11 cellular contexts compared by ENCODE assay signal in genomic region chr3:73503781-73504180, GRCh38.
DNase-seq lines count a peak whose midpoint lies in the region; ATAC-seq, FAIRE-seq and TF ChIP-seq lines count a peak whose summit lies in the region.
"Had no signal": no experiment of that assay in that cellular context is flagged by ENCODE, and none has a peak within 500 bp of the region (broad histone marks: within the 10 kb centered on the region; RNA-seq: fewer than 3 reads in every experiment).

No MANE protein-coding gene starts in this region.

- H3K4me3 Mint-ChIP-seq in activated CD8-positive, alpha-beta memory T cell treated with anti-CD3 and anti-CD28 coated beads, Interleukin-2, amount 10 ng/mL, durations not matched to agents 7 days and 5 days = no peak overlapping the region

- H4K20me1 ChIP-seq in GM12878 (ENCODE audit: control insufficient read depth, insufficient read depth) = no peaks in the 10 kb centered on the region

- H3K27ac Mint-ChIP-seq in activated CD8-positive, alpha-beta memory T cell treated with anti-CD3 and anti-CD28 coated beads, Interleukin-2, amount 10 ng/mL, durations not matched to agents 7 days and 5 days = no peak overlapping the region

- WGBS in GM12878 (ENCODE audit: insufficient coverage, insufficient replicate concordance, low lambda C conversion rate, missing lambda C conversion rate) = 18% methylated on average over 4 of the region's 4 CpGs

- BruUV-seq in GM12878 (replicated peaks; lab: Mats Ljungman, UMichigan) = no TSS peak

- POLR2A ChIA-PET in GM12878 (lab: Charles Lee) = no interaction called here

- in situ Hi-C loops in GM12878 (cut with MboI) = loop anchor here (5.0 kb wide), 2 partner anchors 51 to 406 kb away; no protein-coding TSS in a partner anchor
- in situ Hi-C loops in gastrocnemius medialis (cut with MboI; ENCODE audit: low sequenced_read_pairs in 4 of 4) = loop anchor here (5.0 to 25.0 kb wide), 7 partner anchors 49 to 406 kb away; no protein-coding TSS in a partner anchor

- no peak overlapping the region for H3K4me3 ChIP-seq in GM12878
- H3K4me3 ChIP-seq in gastrocnemius medialis = peak overlapping the region in 1 of 4 donors; percentile 10
- H3K4me3 ChIP-seq: lung had no signal

- no peak overlapping the region for H3K9ac ChIP-seq in GM12878 (ENCODE audit: control insufficient read depth, insufficient read depth, low read length)

- peaks cover 6% of the 10 kb centered on the region for H3K27me3 Mint-ChIP-seq in activated CD8-positive, alpha-beta memory T cell treated with anti-CD3 and anti-CD28 coated beads, Interleukin-2, amount 10 ng/mL, durations not matched to agents 7 days and 5 days

- DNase-seq in DMS53 (lab: John Stamatoyannopoulos, UW) (peak; percentile 51), DMS53 treated with DMSO at 0.1 percent for 48 hours (lab: John Stamatoyannopoulos, UW; ENCODE audit: unreplicated experiment) (no peak), GM12878 (ENCODE audit: low read depth, low spot score) (no peak), gastrocnemius medialis (no peak), NOMO-1 (lab: John Stamatoyannopoulos, UW; ENCODE audit: unreplicated experiment in 2 of 2) (no peak), NCI-H524 (lab: John Stamatoyannopoulos, UW) (no peak)
- no peak for DNase-seq in activated CD8-positive, alpha-beta memory T cell treated with anti-CD3 and anti-CD28 coated beads, Interleukin-2, amount 10 ng/mL, durations not matched to agents 7 days and 5 days
- DNase-seq: T-helper 9 cell had no signal

- no peaks in the 10 kb centered on the region for H3K79me2 ChIP-seq in GM12878 (ENCODE audit: control insufficient read depth, insufficient read depth, low read length)

- no peak overlapping the region for H3K4me2 ChIP-seq in GM12878 (ENCODE audit: control insufficient read depth, insufficient read depth)

- H3K27ac ChIP-seq in GM12878 (ENCODE audit: control insufficient read depth, insufficient read depth) = no peak overlapping the region
- peak overlapping the region; percentile 75 to 84 (median 76) for H3K27ac ChIP-seq in gastrocnemius medialis
- H3K27ac ChIP-seq: 22Rv1 had no signal

- RAD21 ChIA-PET in GM12878 (lab: Charles Lee; ENCODE audit: unreplicated experiment) = interaction anchor here (3.3 to 4.6 kb wide), 2 partner anchors 56 to 402 kb away, joined by 14 to 44 read pairs; no protein-coding TSS in a partner anchor

- no peak for TF ChIP-seq RAD21 in GM12878 (IDR thresholded peaks at IDR 0.05; ENCODE audit: insufficient read depth, low read depth, low read length)

- peaks cover 28% of the 10 kb centered on the region for H3K4me1 ChIP-seq in GM12878 (ENCODE audit: control insufficient read depth, insufficient read depth, low read length)
- peaks cover 40 to 43% of the 10 kb centered on the region in 2 donors for H3K4me1 ChIP-seq in gastrocnemius medialis

- H3K4me1 Mint-ChIP-seq in activated CD8-positive, alpha-beta memory T cell treated with anti-CD3 and anti-CD28 coated beads, Interleukin-2, amount 10 ng/mL, durations not matched to agents 7 days and 5 days = no peaks in the 10 kb centered on the region

- H3K36me3 ChIP-seq in GM12878 (ENCODE audit: control insufficient read depth in 2 of 2, insufficient read depth in 2 of 2, low read length in 1 of 2) = no peaks in the 10 kb centered on the region
- no peaks in the 10 kb centered on the region for H3K36me3 ChIP-seq in gastrocnemius medialis

- TF ChIP-seq CTCF in GM12878 (IDR thresholded peaks at IDR 0.05 in 2 of 3, conservative IDR thresholded peaks at IDR 0.05 in 1 of 3; ENCODE audit: control insufficient read depth in 2 of 3, extremely low read depth in 1 of 3, insufficient read depth in 1 of 3, low read depth in 3 of 3, low read length in 3 of 3) (no peak), gastrocnemius medialis (IDR thresholded peaks at IDR 0.05 in 4 of 5, conservative IDR thresholded peaks at IDR 0.05 in 1 of 5) (no peak)

- peak overlapping the region; percentile 54 for H2AFZ ChIP-seq in GM12878 (ENCODE audit: control insufficient read depth, low read depth, low read length)

- H3K27me3 ChIP-seq in GM12878 (replicated peaks in 1 of 2; ENCODE audit: control insufficient read depth in 2 of 2, insufficient read depth in 2 of 2, low read length in 1 of 2) (no peaks in the 10 kb centered on the region), gastrocnemius medialis (no peaks in the 10 kb centered on the region)

- SMC1A ChIA-PET in GM12878 (lab: Charles Lee; ENCODE audit: uncharacterized antibody, unreplicated experiment) = interaction anchor here (1.2 to 4.8 kb wide), 5 partner anchors 48 to 406 kb away, joined by 3 to 46 read pairs (median 16); no protein-coding TSS in a partner anchor

- CTCF ChIA-PET in GM12878 (lab: Yijun Ruan, JAX) = interaction anchor here (1.4 to 9.6 kb wide), 8 partner anchors 9 to 408 kb away, joined by 3 to 110 read pairs (median 16); no protein-coding TSS in a partner anchor
- CTCF ChIA-PET in activated CD8-positive, alpha-beta memory T cell treated with anti-CD3 and anti-CD28 coated beads, Interleukin-2, amount 10 ng/mL, durations not matched to agents 7 days and 5 days (lab: Charles Lee) = no interaction called here

- no peaks in the 10 kb centered on the region for H3K9me3 Mint-ChIP-seq in activated CD8-positive, alpha-beta memory T cell treated with anti-CD3 and anti-CD28 coated beads, Interleukin-2, amount 10 ng/mL, durations not matched to agents 7 days and 5 days (ENCODE audit: low read depth)

- ATAC-seq in HG02798 (IDR thresholded peaks at IDR 0.05; ENCODE audit: poor library complexity, unreplicated experiment) (peak; percentile 60), GM12878 (peak; percentile 41), gastrocnemius medialis (no peak)
- ATAC-seq in activated CD8-positive, alpha-beta memory T cell treated with anti-CD3 and anti-CD28 coated beads, Interleukin-2, amount 10 ng/mL, durations not matched to agents 7 days and 5 days = no peak

- intact Hi-C loops in GM12878 (cut with micrococcal nuclease; ENCODE audit: unreplicated experiment) (loop anchor here (2.0 to 10.0 kb wide), 3 partner anchors 209 to 651 kb away; no protein-coding TSS in a partner anchor), gastrocnemius medialis (cut with DNase I; ENCODE audit: low total_unique reads) (loop anchor here (2.0 to 10.0 kb wide), 2 partner anchors 47 to 1779 kb away; partner anchors contain the start of gene EIF4E3)

- peak; percentile 65 for FAIRE-seq in GM12878 (lab: Jason Lieb, UNC)

- H3K9me3 ChIP-seq in GM12878 (replicated peaks; ENCODE audit: control insufficient read depth, insufficient read depth, low read length) (no peaks in the 10 kb centered on the region), gastrocnemius medialis (no peaks in the 10 kb centered on the region)

- H3K36me3 Mint-ChIP-seq in activated CD8-positive, alpha-beta memory T cell treated with anti-CD3 and anti-CD28 coated beads, Interleukin-2, amount 10 ng/mL, durations not matched to agents 7 days and 5 days = no peaks in the 10 kb centered on the region

- TF ChIP-seq EP300 in GM12878 (IDR thresholded peaks at IDR 0.05; ENCODE audit: borderline replicate concordance in 1 of 2, control insufficient read depth in 1 of 2, low read depth in 2 of 2, low read length in 2 of 2) = no peak

- TF ChIP-seq POLR2A in GM12878 (IDR thresholded peaks at IDR 0.05; ENCODE audit: low read depth, low read length) (no peak), gastrocnemius medialis (IDR thresholded peaks at IDR 0.05) (no peak)

TF ChIP-seq in GM12878, 131 proteins besides CTCF, POLR2A, EP300 and RAD21 (continues in another document):
- TF ChIP-seq BHLHE40 (IDR thresholded peaks at IDR 0.05; ENCODE audit: borderline replicate concordance in 1 of 2, low read depth in 2 of 2, low read length in 1 of 2) (0 out of 4 replicates have a peak, but pooled peaks of 1 of the 2 experiments have one; percentile 18), ZNF274 (IDR thresholded peaks at IDR 0.05; ENCODE audit: insufficient read depth, insufficient read length) (no peak), FOXM1 (IDR thresholded peaks at IDR 0.05; ENCODE audit: low read depth, low read length) (no peak), ZZZ3 (IDR thresholded peaks at IDR 0.05; ENCODE audit: control insufficient read depth, insufficient read length, low read depth) (no peak), PAX8 (IDR thresholded peaks at IDR 0.05) (no peak), SMAD5 (IDR thresholded peaks at IDR 0.05; ENCODE audit: low read depth) (no peak), EED (IDR thresholded peaks at IDR 0.05; ENCODE audit: low read depth) (no peak), NFYA (IDR thresholded peaks at IDR 0.05; ENCODE audit: borderline replicate concordance, low read depth, low read length) (no peak), HDAC6 (IDR thresholded peaks at IDR 0.05; ENCODE audit: unreplicated experiment) (no peak), DPF2 (IDR thresholded peaks at IDR 0.05) (no peak), TCF3 (IDR thresholded peaks at IDR 0.05; ENCODE audit: borderline replicate concordance, insufficient read depth, low read depth, low read length) (no peak), RAD51 (IDR thresholded peaks at IDR 0.05) (peak; percentile 76), ZNF24 (IDR thresholded peaks at IDR 0.05) (peak; percentile 65; the same call in 1 of the 2 replicates), WRNIP1 (IDR thresholded peaks at IDR 0.05; ENCODE audit: borderline replicate concordance, low read depth, low read length) (no peak), RCOR1 (conservative IDR thresholded peaks at IDR 0.05; ENCODE audit: low read depth, low read length) (no peak)
- TF ChIP-seq, protein P1, sequence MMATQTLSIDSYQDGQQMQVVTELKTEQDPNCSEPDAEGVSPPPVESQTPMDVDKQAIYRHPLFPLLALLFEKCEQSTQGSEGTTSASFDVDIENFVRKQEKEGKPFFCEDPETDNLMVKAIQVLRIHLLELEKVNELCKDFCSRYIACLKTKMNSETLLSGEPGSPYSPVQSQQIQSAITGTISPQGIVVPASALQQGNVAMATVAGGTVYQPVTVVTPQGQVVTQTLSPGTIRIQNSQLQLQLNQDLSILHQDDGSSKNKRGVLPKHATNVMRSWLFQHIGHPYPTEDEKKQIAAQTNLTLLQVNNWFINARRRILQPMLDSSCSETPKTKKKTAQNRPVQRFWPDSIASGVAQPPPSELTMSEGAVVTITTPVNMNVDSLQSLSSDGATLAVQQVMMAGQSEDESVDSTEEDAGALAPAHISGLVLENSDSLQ (IDR thresholded peaks at IDR 0.05) = no peak

Comparison
In these comparisons a context has a peak if more than half of its experiments do, and no peak if none do; other contexts are left out.
1. ATAC-seq: peak in HG02798 (single experiment) and GM12878 (single experiment); none in gastrocnemius medialis (0 of 2) and activated CD8-positive, alpha-beta memory T cell treated with anti-CD3 and anti-CD28 coated beads, Interleukin-2, amount 10 ng/mL, durations not matched to agents 7 days and 5 days (single experiment).